Comparison of ENCODE assay signal across 8 cellular contexts in the genomic region with DNA sequence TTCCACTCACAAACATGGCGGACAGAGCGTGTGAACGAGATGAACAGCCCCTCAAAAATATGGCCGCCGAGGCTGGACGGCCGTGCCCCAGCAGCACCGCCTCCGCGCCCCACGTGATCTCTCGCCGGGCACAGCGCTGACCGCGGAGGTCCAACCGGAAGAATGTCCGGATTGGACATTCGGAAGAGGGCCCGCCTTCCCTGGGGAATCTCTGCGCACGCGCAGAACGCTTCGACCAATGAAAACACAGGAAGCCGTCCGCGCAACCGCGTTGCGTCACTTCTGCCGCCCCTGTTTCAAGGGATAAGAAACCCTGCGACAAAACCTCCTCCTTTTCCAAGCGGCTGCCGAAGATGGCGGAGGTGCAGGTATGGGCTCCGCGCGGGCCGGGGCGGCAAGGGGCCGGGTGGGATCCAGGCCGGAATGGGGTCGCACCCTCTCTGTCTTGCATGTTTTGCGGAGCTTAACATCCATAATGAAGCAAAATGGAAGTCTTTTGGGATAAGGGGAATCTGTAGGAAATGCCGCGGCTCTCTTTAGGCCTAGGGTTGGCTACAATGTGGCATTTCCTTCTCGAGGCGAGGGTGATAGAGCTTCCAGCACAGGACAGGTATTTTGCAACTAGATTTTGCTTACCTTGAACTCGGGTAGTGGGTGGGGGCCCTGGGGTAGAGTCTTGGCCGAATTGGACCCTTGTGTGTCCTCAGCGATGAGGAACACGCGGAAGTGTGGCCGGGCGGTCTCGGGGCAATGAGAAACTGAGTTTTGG. TPM values are rescaled to one million over a fixed set of nuclear protein-coding genes. Genes with fewer than 3 reads are reported as not detected.
A peak's percentile ranks its signal among the peaks of the same experiment; 100 is the strongest.
DNase-seq lines count a peak whose midpoint lies in the region; ATAC-seq lines count a peak whose summit lies in the region.

A gene (plus strand): TSS at position 332 of the 769 bp plus-strand sequence. CDS start 22 bp downstream, at position 354.

- H3K27ac Mint-ChIP-seq in activated naive CD4-positive, alpha-beta T cell treated with anti-CD3 and anti-CD28 coated beads, Interleukin-2, amount 50 U/mL, for 72 hours: peak within 1 kb of the TSS; percentile 100

- H3K36me3 Mint-ChIP-seq in activated naive CD4-positive, alpha-beta T cell treated with anti-CD3 and anti-CD28 coated beads, Interleukin-2, amount 50 U/mL, for 72 hours: peaks cover 46 to 61% of the 10 kb centered on the region in 2 donors

- ATAC-seq in HG02610 (IDR thresholded peaks at IDR 0.05; ENCODE audit: unreplicated experiment): peak; percentile 83
- ATAC-seq in activated naive CD4-positive, alpha-beta T cell treated with anti-CD3 and anti-CD28 coated beads, Interleukin-2, amount 50 U/mL, for 72 hours: peak; percentile 89 to 94

- peak within 1 kb of the TSS; percentile 96 for H3K4me3 ChIP-seq in GM08714 (ENCODE audit: low read length)

- DNase-seq in NCI-H1092 treated with DMSO at 0.1 percent for 48 hours (lab: John Stamatoyannopoulos, UW) (peak; percentile 95), SKM-1 (lab: John Stamatoyannopoulos, UW; ENCODE audit: unreplicated experiment) (peak; percentile 74), glomerular endothelial cell (ENCODE audit: extremely low read depth, low read depth, low spot score) (peak; percentile 97), occipital lobe (lab: John Stamatoyannopoulos, UW) (peak; percentile 98)
- DNase-seq in activated naive CD4-positive, alpha-beta T cell treated with anti-CD3 and anti-CD28 coated beads, Interleukin-2, amount 50 U/mL, for 72 hours (ENCODE audit: low spot score in 2 of 2): peak; percentile 100

- peak within 1 kb of the TSS; percentile 79 for H3K27ac ChIP-seq in temporal lobe (ENCODE audit: low read depth, low read length)

- H3K9me3 Mint-ChIP-seq in activated naive CD4-positive, alpha-beta T cell treated with anti-CD3 and anti-CD28 coated beads, Interleukin-2, amount 50 U/mL, for 72 hours: no peaks in the 10 kb centered on the region

RNA-seq across cellular contexts. Expression of the gene that starts here (rescaled TPM):
- total RNA-seq in activated naive CD4-positive, alpha-beta T cell treated with anti-CD3 and anti-CD28 coated beads, Interleukin-2, amount 50 U/mL, for 72 hours: 1,000 to 10,000 TPM; 4,147 to 5,288 TPM
- total RNA-seq in glomerular endothelial cell (1,767 and 2,462 TPM in 2 replicates), occipital lobe (2,203 TPM), temporal lobe (1,467 TPM)

Comparison
In these comparisons a context has a peak if more than half of its experiments do, and no peak if none do; other contexts are left out.
1. Peak in every context shown above with its lines: DNase-seq, ATAC-seq, H3K4me3 ChIP-seq and H3K27ac ChIP-seq.